In the genomic region with DNA sequence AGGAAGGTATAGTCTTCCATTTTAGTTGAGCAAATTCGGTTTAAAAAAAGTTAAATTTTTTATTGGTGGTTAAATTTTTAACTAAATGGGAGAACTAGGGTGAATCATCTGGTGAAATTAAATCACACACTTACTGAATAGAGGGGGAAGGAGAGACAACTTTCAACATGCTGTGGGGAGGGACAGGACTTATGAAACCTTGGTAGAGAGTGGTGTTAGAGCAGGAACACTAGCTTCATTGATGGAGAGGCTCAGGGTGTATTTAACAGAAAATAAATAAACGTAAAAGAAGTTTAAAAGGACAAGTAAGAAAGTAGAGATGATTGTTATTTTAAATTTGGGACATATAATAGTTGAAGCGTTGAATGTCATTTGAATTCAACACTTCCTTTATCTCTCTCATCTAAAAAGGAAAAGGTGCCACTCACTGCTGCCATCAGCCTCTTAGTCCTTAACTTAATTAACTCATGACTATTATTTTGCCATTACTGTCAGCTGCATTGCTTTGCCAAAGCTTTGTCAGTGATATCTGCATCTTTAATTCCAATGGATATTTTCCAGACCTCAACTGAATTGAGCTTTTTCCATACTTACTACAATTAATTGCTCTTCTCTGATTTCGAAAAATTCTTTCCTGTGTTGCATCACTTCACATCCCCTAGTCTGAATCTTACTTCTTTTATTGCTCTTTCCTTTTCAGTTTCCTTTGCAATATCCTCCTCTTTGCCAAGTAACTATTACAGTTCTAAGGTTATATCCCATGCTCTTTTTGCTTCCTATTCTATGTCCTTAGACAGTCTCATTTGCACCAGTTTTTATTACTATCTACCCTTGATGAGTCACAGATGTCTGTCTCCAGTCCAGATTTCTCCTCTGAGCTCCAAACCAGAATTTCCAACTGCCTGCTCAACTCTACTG, we compare ENCODE assay signal across 13 cellular contexts.
DNase-seq lines count a peak whose midpoint lies in the region; ATAC-seq and TF ChIP-seq lines count a peak whose summit lies in the region.
"Had no signal": no experiment of that assay in that cellular context is flagged by ENCODE, and none has a peak within 500 bp of the region (broad histone marks: within the 10 kb centered on the region; RNA-seq: fewer than 3 reads in every experiment).

No MANE protein-coding gene starts in this region.

- H3K4me2 ChIP-seq in OCI-LY7 (ENCODE audit: low read length): no peak overlapping the region

- H3K9me2 ChIP-seq in OCI-LY7 (ENCODE audit: insufficient read depth, low read length): no peaks in the 10 kb centered on the region

- no TSS peak for BruUV-seq in OCI-LY7 (replicated peaks; lab: Mats Ljungman, UMichigan)

- H3K4me1 Mint-ChIP-seq in mesothelial cell of epicardium: peaks cover 36% of the 10 kb centered on the region

- no peak for TF ChIP-seq CTCF in BE2C (IDR thresholded peaks at IDR 0.05; ENCODE audit: low read depth, low read length)
- TF ChIP-seq CTCF in NB4 (IDR thresholded peaks at IDR 0.05; ENCODE audit: low read depth, low read length): no peak
- no peak for TF ChIP-seq CTCF in mesothelial cell of epicardium (IDR thresholded peaks at IDR 0.05; ENCODE audit: unreplicated experiment)
- no peak for TF ChIP-seq CTCF in OCI-LY7 (conservative IDR thresholded peaks at IDR 0.05; ENCODE audit: low read length)

- intact Hi-C loops in OCI-LY7 (cut with micrococcal nuclease; ENCODE audit: unreplicated experiment): no loop called here

- H3K27ac Mint-ChIP-seq in mesothelial cell of epicardium: peak overlapping the region; percentile 59

- no peaks in the 10 kb centered on the region for H4K20me1 ChIP-seq in OCI-LY7 (ENCODE audit: insufficient read depth, low read length)

- H3K27me3 ChIP-seq in BE2C: no peaks in the 10 kb centered on the region

- ATAC-seq in HG03469 (IDR thresholded peaks at IDR 0.05; ENCODE audit: unreplicated experiment): no peak
- ATAC-seq: K562 had no signal

- TF ChIP-seq POLR2A in NB4 (IDR thresholded peaks at IDR 0.05; ENCODE audit: extremely low read depth, insufficient read length): no peak

- H3K36me3 ChIP-seq in BE2C (no peaks in the 10 kb centered on the region), OCI-LY7 (ENCODE audit: insufficient read depth, low read length) (no peaks in the 10 kb centered on the region)

- H3K9me3 ChIP-seq in BE2C (no peaks in the 10 kb centered on the region), OCI-LY7 (ENCODE audit: low read length) (no peaks in the 10 kb centered on the region)
- H3K9me3 ChIP-seq: Caco-2 had no signal

- H3K27ac ChIP-seq in OCI-LY7 (ENCODE audit: low read depth, low read length, poor library complexity, severe bottlenecking): no peak overlapping the region

- POLR2A ChIA-PET in OCI-LY7 (lab: Charles Lee): interaction anchor here (0.7 kb wide), 1 partner anchor 907 kb away, joined by 3 read pairs; no protein-coding TSS in a partner anchor

- peak overlapping the region; percentile 13; the same call in 1 of the 2 replicates for H3K4me3 ChIP-seq in BE2C (ENCODE audit: low read depth, low read length)
- no peak overlapping the region for H3K4me3 ChIP-seq in NB4 (ENCODE audit: low read depth, low read length)
- H3K4me3 ChIP-seq in OCI-LY7 (ENCODE audit: low read depth, low read length, poor library complexity, severe bottlenecking): no peak overlapping the region
- H3K4me3 ChIP-seq: K562 had no signal

- DNase-seq in BE2C (peak; percentile 45), NB4 (ENCODE audit: low read depth) (peak; percentile 11), dermis blood vessel endothelial cell (peak; percentile 19), mesothelial cell of epicardium (ENCODE audit: low spot score in 2 of 2, unreplicated experiment in 2 of 2) (no peak), islet precursor cell (no peak), activated T-cell treated with anti-CD3 and anti-CD28 coated beads for 4 hours (no peak), OCI-LY7 (ENCODE audit: low spot score) (no peak)
- DNase-seq: activated T-cell treated with anti-CD3 and anti-CD28 coated beads, Interleukin-2, amount 50 U/mL, for 1 hour; Caco-2; stimulated activated CD4-positive, alpha-beta T cell treated with anti-CD3 and anti-CD28 coated beads, Interleukin-4, amount 100 ng/mL, for 24 hours; substantia nigra had no signal

- H2AFZ ChIP-seq in OCI-LY7 (ENCODE audit: low read length): no peak overlapping the region

- no peak overlapping the region for H3K4me3 Mint-ChIP-seq in mesothelial cell of epicardium

- H3K27me3 Mint-ChIP-seq in mesothelial cell of epicardium (ENCODE audit: low read depth): no peaks in the 10 kb centered on the region

- H3K9me3 Mint-ChIP-seq in mesothelial cell of epicardium: peaks cover 16% of the 10 kb centered on the region

- no peaks in the 10 kb centered on the region for H3K79me2 ChIP-seq in OCI-LY7 (ENCODE audit: insufficient read depth, low read depth, low read length)

- H3K36me3 Mint-ChIP-seq in mesothelial cell of epicardium: peaks cover 6% of the 10 kb centered on the region

- H3K4me1 ChIP-seq in BE2C (peaks cover 13% of the 10 kb centered on the region), OCI-LY7 (ENCODE audit: insufficient read depth, low read length, poor library complexity, severe bottlenecking) (no peaks in the 10 kb centered on the region)
- H3K4me1 ChIP-seq: Caco-2 had no signal

- CTCF ChIA-PET in OCI-LY7 (lab: Charles Lee; ENCODE audit: unreplicated experiment): no interaction called here

Comparison
In these comparisons a context has a peak if more than half of its experiments do, and no peak if none do; other contexts are left out.
1. DNase-seq: peak in BE2C (single experiment), NB4 (single experiment) and dermis blood vessel endothelial cell (single experiment); none in mesothelial cell of epicardium (0 of 2), islet precursor cell (single experiment), activated T-cell treated with anti-CD3 and anti-CD28 coated beads for 4 hours (single experiment) and OCI-LY7 (single experiment).